ENCODE assay signal across 8 cellular contexts in the genomic region with DNA sequence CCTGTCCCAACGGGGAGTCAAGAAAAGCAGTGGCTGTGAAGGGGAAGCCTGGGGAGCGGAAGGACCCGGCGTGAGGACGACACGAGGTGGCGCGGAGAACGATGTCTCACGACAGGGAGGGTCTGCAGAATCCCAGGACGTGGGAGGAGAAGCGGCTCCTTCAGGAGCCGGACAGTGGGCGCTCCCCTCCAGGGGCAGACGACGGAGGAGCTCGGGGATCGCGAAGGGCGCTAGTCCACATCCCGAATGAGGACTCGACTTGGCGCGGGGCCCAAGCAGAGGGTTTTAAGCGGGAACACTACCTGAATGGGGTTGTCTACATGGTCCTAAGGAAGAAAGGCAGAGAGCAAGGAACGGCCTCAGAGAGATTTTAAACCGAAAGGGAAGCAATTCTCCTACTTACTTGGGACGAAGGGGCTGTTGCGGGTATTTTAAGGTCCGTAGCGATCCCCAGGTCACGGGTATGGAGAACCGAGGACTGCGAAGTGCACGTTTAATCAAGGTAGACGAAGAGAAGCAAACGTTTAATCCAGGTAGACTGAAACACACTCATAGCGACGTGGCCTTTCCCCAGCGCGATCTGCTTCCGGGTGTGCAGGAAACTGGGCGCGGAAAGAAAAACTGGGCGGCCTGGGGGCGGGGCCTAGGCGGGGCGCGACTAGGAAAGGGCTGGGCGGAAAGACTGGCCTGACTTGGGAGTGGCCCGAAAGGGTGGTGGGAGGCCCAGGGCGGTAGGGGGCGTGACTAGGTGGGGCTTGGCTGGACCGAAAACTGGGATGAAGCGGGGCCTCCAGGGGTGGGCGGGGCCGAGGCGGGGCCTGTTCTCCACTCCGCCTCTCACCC.
DNase-seq lines count a peak whose midpoint lies in the region; ATAC-seq and TF ChIP-seq lines count a peak whose summit lies in the region.

A gene (minus strand): TSS at position 594 of the 843 bp plus-strand sequence. CDS start 10,964 bp downstream, outside the sequence.

- H3K27me3 ChIP-seq in effector memory CD4-positive, alpha-beta T cell (replicated peaks; ENCODE audit: control insufficient read depth, insufficient read depth, low read length, poor library complexity, severe bottlenecking): no peaks in the 10 kb centered on the region

- peak; percentile 76 for TF ChIP-seq POLR2A in GM18526 (IDR thresholded peaks at IDR 0.05; ENCODE audit: extremely low read depth, insufficient read length)

- DNase-seq in 8988T (peak; percentile 42), NCI-H748 treated with DMSO at 0.1 percent for 48 hours (lab: John Stamatoyannopoulos, UW) (peak; percentile 94), medulla oblongata (ENCODE audit: extremely low spot score) (peak; percentile 90)
- DNase-seq in activated CD8-positive, alpha-beta memory T cell treated with anti-CD3 and anti-CD28 coated beads for 4 hours (ENCODE audit: low read depth in 2 of 2): peak; percentile 74 to 75
- DNase-seq in effector memory CD4-positive, alpha-beta T cell: peak; percentile 64 to 77 (median 77)
- peak; percentile 70 to 87 (median 72) for DNase-seq in stimulated activated CD4-positive, alpha-beta T cell treated with anti-CD3 and anti-CD28 coated beads, TNF-alpha, amount 100 ng/mL, for 24 hours (ENCODE audit: low read depth in 3 of 3)

- ATAC-seq in HG03439 (IDR thresholded peaks at IDR 0.05; ENCODE audit: unreplicated experiment): peak; percentile 76

- H3K9me3 ChIP-seq in effector memory CD4-positive, alpha-beta T cell (ENCODE audit: control insufficient read depth, low read length): peaks cover 11% of the 10 kb centered on the region

- H3K27ac ChIP-seq in effector memory CD4-positive, alpha-beta T cell (ENCODE audit: insufficient read depth, low read length, poor library complexity, severe bottlenecking): peak within 1 kb of the TSS; percentile 78

- peaks cover 20% of the 10 kb centered on the region for H3K36me3 ChIP-seq in effector memory CD4-positive, alpha-beta T cell (ENCODE audit: control insufficient read depth, insufficient read depth, low read length)

- peaks cover 15% of the 10 kb centered on the region for H3K4me1 ChIP-seq in effector memory CD4-positive, alpha-beta T cell (ENCODE audit: control insufficient read depth, insufficient read depth, low read length, poor library complexity, severe bottlenecking)

- peak within 1 kb of the TSS; percentile 88 for H3K4me3 ChIP-seq in effector memory CD4-positive, alpha-beta T cell (ENCODE audit: insufficient read depth, low read depth, low read length, poor library complexity, severe bottlenecking)

Comparison
In these comparisons a context has a peak if more than half of its experiments do, and no peak if none do; other contexts are left out.
1. Peak in every context shown above with its lines: DNase-seq, ATAC-seq, H3K4me3 ChIP-seq and H3K27ac ChIP-seq.
2. DNase-seq: peak in every context shown above with its lines; median percentile 94 in NCI-H748 treated with DMSO at 0.1 percent for 48 hours; 90 in medulla oblongata; 77 in effector memory CD4-positive, alpha-beta T cell; 74 in activated CD8-positive, alpha-beta memory T cell treated with anti-CD3 and anti-CD28 coated beads for 4 hours; 72 in stimulated activated CD4-positive, alpha-beta T cell treated with anti-CD3 and anti-CD28 coated beads, TNF-alpha, amount 100 ng/mL, for 24 hours; 42 in 8988T.